ENCODE assay signal across 6 cellular contexts in the genomic region with DNA sequence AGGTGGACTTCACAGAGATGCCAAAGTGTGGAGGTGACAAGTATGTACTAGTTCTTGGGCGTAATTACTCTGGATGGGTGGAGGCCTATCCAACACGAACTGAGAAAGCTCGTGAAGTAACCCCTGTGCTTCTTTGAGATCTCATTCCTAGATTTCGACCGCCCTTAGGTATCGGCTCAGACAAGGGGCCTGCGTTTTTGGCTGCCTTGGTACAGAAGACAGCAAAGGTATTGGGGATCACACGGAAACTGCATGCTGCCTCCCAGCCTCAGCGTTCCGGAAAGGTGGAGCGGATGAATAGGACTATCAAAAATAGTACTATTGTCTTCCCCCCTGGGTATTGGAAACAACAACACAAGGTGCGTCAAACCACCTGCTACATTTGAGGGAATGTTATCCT. TPM values are rescaled to one million over a fixed set of nuclear protein-coding genes. Genes with fewer than 3 reads are reported as not detected.
"Had no signal": no experiment of that assay in that cellular context is flagged by ENCODE, and none has a peak within 500 bp of the region (broad histone marks: within the 10 kb centered on the region; RNA-seq: fewer than 3 reads in every experiment).

No MANE protein-coding gene starts in this region.

RNA-seq across cellular contexts. Expression of gene DEFB131A, which starts 35.9 kb away (rescaled TPM):
- total RNA-seq: GM23248, H4, H7, HFFc6, IMR-90, K562 had no signal
- polyA plus RNA-seq: GM23248, IMR-90, K562 had no signal
